21 cellular contexts compared by ENCODE assay signal in the genomic region with DNA sequence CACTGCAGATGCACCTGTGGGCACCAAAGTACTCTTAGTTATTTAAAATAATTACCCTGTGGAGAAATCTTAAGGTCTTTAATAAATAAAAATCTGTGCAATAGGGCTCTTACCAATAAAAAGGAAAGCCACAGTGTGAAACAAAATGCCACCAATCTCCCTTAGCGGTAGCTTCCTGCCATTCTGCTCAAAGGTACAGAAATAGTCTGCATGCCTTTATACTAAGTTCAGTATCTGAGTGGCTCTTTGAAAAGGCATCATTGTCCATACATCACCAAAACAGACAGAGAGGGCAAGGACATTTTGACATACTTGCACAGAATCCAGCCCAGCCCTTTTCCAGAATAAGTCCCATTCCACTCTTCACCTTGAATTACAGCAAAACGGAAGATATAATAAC.
"Had no signal": no experiment of that assay in that cellular context is flagged by ENCODE, and none has a peak within 500 bp of the region (broad histone marks: within the 10 kb centered on the region; RNA-seq: fewer than 3 reads in every experiment).

No MANE protein-coding gene starts in this region.

- H3K27ac ChIP-seq: colonic mucosa, ovary, psoas muscle, suprapubic skin, transverse colon, uterus, WERI-Rb-1 had no signal

- ATAC-seq: activated CD4-positive, alpha-beta T cell treated with anti-CD3 and anti-CD28 coated beads for 36 hours; activated naive CD8-positive, alpha-beta T cell treated with anti-CD3 and anti-CD28 coated beads, Interleukin-2, amount 50 U/mL, for 24 hours; psoas muscle; right cardiac atrium; stimulated activated naive CD8-positive, alpha-beta T cell treated with anti-CD3 and anti-CD28 coated beads, Interleukin-15, amount 100 ng/mL, for 72 hours had no signal

- DNase-seq: activated CD4-positive, alpha-beta memory T cell treated with anti-CD3 and anti-CD28 coated beads for 36 hours; activated CD4-positive, alpha-beta T cell treated with anti-CD3 and anti-CD28 coated beads for 36 hours; activated naive CD8-positive, alpha-beta T cell treated with anti-CD3 and anti-CD28 coated beads, Interleukin-2, amount 50 U/mL, for 24 hours; activated T-cell treated with anti-CD3 and anti-CD28 coated beads for 4 hours; anterior cingulate cortex; caudate nucleus; colonic mucosa; foreskin melanocyte; glutamatergic neuron; kidney; mammary epithelial cell; ovary; psoas muscle; right cardiac atrium; stimulated activated CD4-positive, alpha-beta T cell treated with anti-CD3 and anti-CD28 coated beads, Interleukin-2, amount 100 ng/mL, for 24 hours; stimulated activated naive CD8-positive, alpha-beta T cell treated with anti-CD3 and anti-CD28 coated beads, Interleukin-15, amount 100 ng/mL, for 72 hours; transverse colon; uterus; WERI-Rb-1 had no signal

- H3K4me3 Mint-ChIP-seq: activated CD4-positive, alpha-beta memory T cell treated with anti-CD3 and anti-CD28 coated beads for 36 hours; activated CD4-positive, alpha-beta T cell treated with anti-CD3 and anti-CD28 coated beads for 36 hours; activated naive CD8-positive, alpha-beta T cell treated with anti-CD3 and anti-CD28 coated beads, Interleukin-2, amount 50 U/mL, for 24 hours; brain; stimulated activated naive CD8-positive, alpha-beta T cell treated with anti-CD3 and anti-CD28 coated beads, Interleukin-15, amount 100 ng/mL, for 72 hours had no signal

- H3K4me3 ChIP-seq: colonic mucosa, ovary, psoas muscle, suprapubic skin, transverse colon, uterus had no signal

- H3K27me3 Mint-ChIP-seq: activated CD4-positive, alpha-beta memory T cell treated with anti-CD3 and anti-CD28 coated beads for 36 hours; activated CD4-positive, alpha-beta T cell treated with anti-CD3 and anti-CD28 coated beads for 36 hours; activated naive CD8-positive, alpha-beta T cell treated with anti-CD3 and anti-CD28 coated beads, Interleukin-2, amount 50 U/mL, for 24 hours; brain; stimulated activated naive CD8-positive, alpha-beta T cell treated with anti-CD3 and anti-CD28 coated beads, Interleukin-15, amount 100 ng/mL, for 72 hours had no signal

- H3K4me1 ChIP-seq: colonic mucosa, transverse colon, uterus had no signal

- H3K9me3 ChIP-seq: colonic mucosa, ovary, psoas muscle, suprapubic skin, transverse colon, uterus had no signal

- H3K27ac Mint-ChIP-seq: activated CD4-positive, alpha-beta memory T cell treated with anti-CD3 and anti-CD28 coated beads for 36 hours; activated CD4-positive, alpha-beta T cell treated with anti-CD3 and anti-CD28 coated beads for 36 hours; activated naive CD8-positive, alpha-beta T cell treated with anti-CD3 and anti-CD28 coated beads, Interleukin-2, amount 50 U/mL, for 24 hours; brain; stimulated activated naive CD8-positive, alpha-beta T cell treated with anti-CD3 and anti-CD28 coated beads, Interleukin-15, amount 100 ng/mL, for 72 hours had no signal

- H3K27me3 ChIP-seq: colonic mucosa, ovary, suprapubic skin, transverse colon, uterus had no signal

- FAIRE-seq: kidney had no signal

- H3K36me3 ChIP-seq: colonic mucosa, ovary, suprapubic skin, transverse colon, uterus, WERI-Rb-1 had no signal
